14 cellular contexts compared by ENCODE assay signal in the genomic region with DNA sequence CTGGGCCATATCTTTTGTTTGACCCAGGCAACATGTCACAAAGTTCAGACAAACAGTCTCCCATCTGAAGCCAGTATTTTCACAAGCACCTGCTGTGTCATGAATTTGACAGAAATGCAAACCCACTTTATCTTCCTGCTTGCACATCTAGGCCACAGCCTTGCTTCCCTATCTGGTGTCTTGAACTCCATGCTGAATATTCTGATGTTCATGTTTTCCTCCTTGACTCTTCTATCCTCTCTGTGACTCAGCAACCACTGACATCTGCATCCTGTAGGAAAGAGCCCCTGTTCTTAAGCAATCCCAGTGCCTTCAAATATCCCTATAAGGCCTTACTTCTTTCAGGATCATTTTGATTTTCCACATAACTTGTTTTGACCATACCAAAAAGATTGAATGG. TPM values are rescaled to one million over a fixed set of nuclear protein-coding genes. Genes with fewer than 3 reads are reported as not detected.
DNase-seq lines count a peak whose midpoint lies in the region; ATAC-seq, FAIRE-seq and TF ChIP-seq lines count a peak whose summit lies in the region.
"Had no signal": no experiment of that assay in that cellular context is flagged by ENCODE, and none has a peak within 500 bp of the region (broad histone marks: within the 10 kb centered on the region; RNA-seq: fewer than 3 reads in every experiment).

No MANE protein-coding gene starts in this region.

- FAIRE-seq in H54 (lab: Jason Lieb, UNC) = peak; percentile 20
- FAIRE-seq: keratinocyte had no signal

- peak overlapping the region in 1 of 2 donors; percentile 1 for H3K4me3 Mint-ChIP-seq in CD14-positive monocyte
- no peak overlapping the region for H3K4me3 Mint-ChIP-seq in activated naive CD8-positive, alpha-beta T cell treated with anti-CD3 and anti-CD28 coated beads, Interleukin-2, amount 10 ng/mL, durations not matched to agents 7 days and 5 days
- H3K4me3 Mint-ChIP-seq: neural progenitor cell had no signal

- H3K36me3 Mint-ChIP-seq in CD14-positive monocyte = peaks cover 82 to 87% of the 10 kb centered on the region in 2 donors
- peaks cover 75% of the 10 kb centered on the region for H3K36me3 Mint-ChIP-seq in activated naive CD8-positive, alpha-beta T cell treated with anti-CD3 and anti-CD28 coated beads, Interleukin-2, amount 10 ng/mL, durations not matched to agents 7 days and 5 days
- H3K36me3 Mint-ChIP-seq: neural progenitor cell had no signal

- DNase-seq in CD14-positive monocyte (ENCODE audit: low spot score) (no peak), H54 (ENCODE audit: insufficient read length, low spot score) (no peak), NCI-H1105 (lab: John Stamatoyannopoulos, UW) (no peak), SJCRH30 (no peak), NCI-H345 (lab: John Stamatoyannopoulos, UW) (no peak)
- no peak for DNase-seq in activated naive CD8-positive, alpha-beta T cell treated with anti-CD3 and anti-CD28 coated beads, Interleukin-2, amount 10 ng/mL, durations not matched to agents 7 days and 5 days
- DNase-seq: activated CD4-positive, alpha-beta T cell treated with anti-CD3 and anti-CD28 coated beads, Interleukin-2, amount 50 U/mL, for 48 hours; DND-41 had no signal

- TF ChIP-seq POLR2A in H54 (IDR thresholded peaks at IDR 0.05; ENCODE audit: low read depth, low read length) = no peak

- H3K27ac ChIP-seq in layer of hippocampus (ENCODE audit: low read depth, low read length) (peak overlapping the region; percentile 12), SJCRH30 (no peak overlapping the region)
- H3K27ac ChIP-seq: esophagus muscularis mucosa, neural progenitor cell had no signal

- POLR2A ChIA-PET in activated naive CD8-positive, alpha-beta T cell treated with anti-CD3 and anti-CD28 coated beads, Interleukin-2, amount 10 ng/mL, durations not matched to agents 7 days and 5 days (lab: Charles Lee) = no interaction called here

- no peaks in the 10 kb centered on the region for H3K9me3 Mint-ChIP-seq in CD14-positive monocyte
- peaks cover 10% of the 10 kb centered on the region for H3K9me3 Mint-ChIP-seq in activated naive CD8-positive, alpha-beta T cell treated with anti-CD3 and anti-CD28 coated beads, Interleukin-2, amount 10 ng/mL, durations not matched to agents 7 days and 5 days

- intact Hi-C loops in CD14-positive monocyte (cut with micrococcal nuclease) = loop anchor here in 1 of 2 donors (10.0 kb wide), 1 partner anchor 243 kb away; the partner anchor contains the start of gene C4BPB

- H3K27me3 ChIP-seq in layer of hippocampus (ENCODE audit: control insufficient read depth, insufficient read depth, low read length) = no peaks in the 10 kb centered on the region
- H3K27me3 ChIP-seq in SJCRH30 = no peaks in the 10 kb centered on the region
- H3K27me3 ChIP-seq: esophagus muscularis mucosa, neural progenitor cell had no signal

- peaks cover 58% of the 10 kb centered on the region for H3K36me3 ChIP-seq in SJCRH30

- no peak overlapping the region for H3K4me3 ChIP-seq in SJCRH30
- H3K4me3 ChIP-seq: esophagus muscularis mucosa, neural progenitor cell had no signal

- peaks cover 0 to 3% (median 0%) of the 10 kb centered on the region in 3 donors for H3K27me3 Mint-ChIP-seq in CD14-positive monocyte (ENCODE audit: low read depth in 3 of 3)
- H3K27me3 Mint-ChIP-seq in activated naive CD8-positive, alpha-beta T cell treated with anti-CD3 and anti-CD28 coated beads, Interleukin-2, amount 10 ng/mL, durations not matched to agents 7 days and 5 days = no peaks in the 10 kb centered on the region
- H3K27me3 Mint-ChIP-seq: brain had no signal

- no peaks in the 10 kb centered on the region for H3K9me3 ChIP-seq in SJCRH30 (replicated peaks)
- H3K9me3 ChIP-seq: esophagus muscularis mucosa had no signal

- TF ChIP-seq CTCF in CD14-positive monocyte (IDR thresholded peaks at IDR 0.05) = no peak

- peak overlapping the region in 5 of 7 donors; percentile 5 to 70 (median 34) for H3K27ac Mint-ChIP-seq in CD14-positive monocyte
- peak overlapping the region; percentile 1 for H3K27ac Mint-ChIP-seq in activated naive CD8-positive, alpha-beta T cell treated with anti-CD3 and anti-CD28 coated beads, Interleukin-2, amount 10 ng/mL, durations not matched to agents 7 days and 5 days
- H3K27ac Mint-ChIP-seq: brain, neural progenitor cell had no signal

- H3K4me1 ChIP-seq in SJCRH30 = no peaks in the 10 kb centered on the region
- H3K4me1 ChIP-seq: neural progenitor cell had no signal

- peaks cover 62% of the 10 kb centered on the region for H3K4me1 Mint-ChIP-seq in CD14-positive monocyte
- peaks cover 45% of the 10 kb centered on the region for H3K4me1 Mint-ChIP-seq in activated naive CD8-positive, alpha-beta T cell treated with anti-CD3 and anti-CD28 coated beads, Interleukin-2, amount 10 ng/mL, durations not matched to agents 7 days and 5 days
- H3K4me1 Mint-ChIP-seq: brain, neural progenitor cell had no signal

- no peak for ATAC-seq in activated naive CD8-positive, alpha-beta T cell treated with anti-CD3 and anti-CD28 coated beads, Interleukin-2, amount 10 ng/mL, durations not matched to agents 7 days and 5 days (ENCODE audit: low read depth)
- ATAC-seq in HG02642 (IDR thresholded peaks at IDR 0.05; ENCODE audit: poor library complexity, unreplicated experiment) = no peak

RNA-seq across cellular contexts. Expression of gene CD55, which starts 6.5 kb away (rescaled TPM):
- 100 to 1,000 TPM; 171 to 221 TPM for polyA plus RNA-seq in CD14-positive monocyte
- 10 to 100 TPM; 69.3 to 80.6 TPM for total RNA-seq in activated naive CD8-positive, alpha-beta T cell treated with anti-CD3 and anti-CD28 coated beads, Interleukin-2, amount 10 ng/mL, durations not matched to agents 7 days and 5 days
- total RNA-seq in SJCRH30 (2014; rRNA removed; shearing (Covaris generic)) = 22.3 and 22.9 TPM in 2 replicates
